1 cellular context compared by ENCODE assay signal in the genomic region with DNA sequence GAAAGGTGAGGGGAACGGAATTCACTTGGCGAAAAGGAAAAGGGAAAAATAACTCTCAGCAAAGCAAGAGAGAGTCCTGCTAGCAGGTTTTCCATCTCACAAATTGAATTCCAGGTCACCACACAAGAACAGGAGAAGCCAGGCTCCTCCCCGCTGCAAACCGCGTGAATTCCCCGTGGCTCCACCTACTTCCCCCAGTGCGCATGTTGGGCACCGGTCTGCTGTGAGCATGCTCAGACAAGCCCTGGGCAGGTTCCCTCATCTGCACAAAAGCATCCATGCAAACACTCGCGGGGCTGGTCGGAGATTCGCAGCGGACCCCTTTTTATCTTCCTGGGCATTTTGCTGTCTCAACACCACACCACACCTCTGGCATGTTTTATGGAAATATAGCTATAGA.
TF ChIP-seq lines count a peak whose summit lies in the region.

No MANE protein-coding gene starts in this region.

TF ChIP-seq in HepG2, 621 proteins besides CTCF, POLR2A, EP300 and RAD21:
- TF ChIP-seq FOXO1 (CRISPR knock-in tag; IDR thresholded peaks at IDR 0.05): no peak
- no peak for TF ChIP-seq CREM (IDR thresholded peaks at IDR 0.05)
- TF ChIP-seq CREM (CRISPR knock-in tag; IDR thresholded peaks at IDR 0.05): no peak
- TF ChIP-seq ZSCAN31 (CRISPR knock-in tag; IDR thresholded peaks at IDR 0.05; ENCODE audit: low read depth): no peak
- TF ChIP-seq, protein P1, sequence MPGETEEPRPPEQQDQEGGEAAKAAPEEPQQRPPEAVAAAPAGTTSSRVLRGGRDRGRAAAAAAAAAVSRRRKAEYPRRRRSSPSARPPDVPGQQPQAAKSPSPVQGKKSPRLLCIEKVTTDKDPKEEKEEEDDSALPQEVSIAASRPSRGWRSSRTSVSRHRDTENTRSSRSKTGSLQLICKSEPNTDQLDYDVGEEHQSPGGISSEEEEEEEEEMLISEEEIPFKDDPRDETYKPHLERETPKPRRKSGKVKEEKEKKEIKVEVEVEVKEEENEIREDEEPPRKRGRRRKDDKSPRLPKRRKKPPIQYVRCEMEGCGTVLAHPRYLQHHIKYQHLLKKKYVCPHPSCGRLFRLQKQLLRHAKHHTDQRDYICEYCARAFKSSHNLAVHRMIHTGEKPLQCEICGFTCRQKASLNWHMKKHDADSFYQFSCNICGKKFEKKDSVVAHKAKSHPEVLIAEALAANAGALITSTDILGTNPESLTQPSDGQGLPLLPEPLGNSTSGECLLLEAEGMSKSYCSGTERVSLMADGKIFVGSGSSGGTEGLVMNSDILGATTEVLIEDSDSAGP (CRISPR knock-in tag; IDR thresholded peaks at IDR 0.05; ENCODE audit: borderline replicate concordance): no peak
- no peak for TF ChIP-seq MBNL3 (CRISPR knock-in tag; conservative IDR thresholded peaks at IDR 0.05)
- TF ChIP-seq GTF3A (CRISPR knock-in tag; conservative IDR thresholded peaks at IDR 0.05): no peak
- no peak for TF ChIP-seq ZNF589 (CRISPR knock-in tag; conservative IDR thresholded peaks at IDR 0.05)
- no peak for TF ChIP-seq ZNF317 (CRISPR knock-in tag; IDR thresholded peaks at IDR 0.05)
- no peak for TF ChIP-seq IRF2 (CRISPR knock-in tag; IDR thresholded peaks at IDR 0.05)
- TF ChIP-seq, protein P2, sequence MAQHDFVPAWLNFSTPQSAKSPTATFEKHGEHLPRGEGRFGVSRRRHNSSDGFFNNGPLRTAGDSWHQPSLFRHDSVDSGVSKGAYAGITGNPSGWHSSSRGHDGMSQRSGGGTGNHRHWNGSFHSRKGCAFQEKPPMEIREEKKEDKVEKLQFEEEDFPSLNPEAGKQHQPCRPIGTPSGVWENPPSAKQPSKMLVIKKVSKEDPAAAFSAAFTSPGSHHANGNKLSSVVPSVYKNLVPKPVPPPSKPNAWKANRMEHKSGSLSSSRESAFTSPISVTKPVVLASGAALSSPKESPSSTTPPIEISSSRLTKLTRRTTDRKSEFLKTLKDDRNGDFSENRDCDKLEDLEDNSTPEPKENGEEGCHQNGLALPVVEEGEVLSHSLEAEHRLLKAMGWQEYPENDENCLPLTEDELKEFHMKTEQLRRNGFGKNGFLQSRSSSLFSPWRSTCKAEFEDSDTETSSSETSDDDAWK (CRISPR knock-in tag; IDR thresholded peaks at IDR 0.05): no peak
- TF ChIP-seq SETDB1 (CRISPR knock-in tag; IDR thresholded peaks at IDR 0.05; ENCODE audit: borderline replicate concordance): no peak
- no peak for TF ChIP-seq ZNF567 (CRISPR knock-in tag; IDR thresholded peaks at IDR 0.05; ENCODE audit: borderline replicate concordance)
- TF ChIP-seq, protein P3, sequence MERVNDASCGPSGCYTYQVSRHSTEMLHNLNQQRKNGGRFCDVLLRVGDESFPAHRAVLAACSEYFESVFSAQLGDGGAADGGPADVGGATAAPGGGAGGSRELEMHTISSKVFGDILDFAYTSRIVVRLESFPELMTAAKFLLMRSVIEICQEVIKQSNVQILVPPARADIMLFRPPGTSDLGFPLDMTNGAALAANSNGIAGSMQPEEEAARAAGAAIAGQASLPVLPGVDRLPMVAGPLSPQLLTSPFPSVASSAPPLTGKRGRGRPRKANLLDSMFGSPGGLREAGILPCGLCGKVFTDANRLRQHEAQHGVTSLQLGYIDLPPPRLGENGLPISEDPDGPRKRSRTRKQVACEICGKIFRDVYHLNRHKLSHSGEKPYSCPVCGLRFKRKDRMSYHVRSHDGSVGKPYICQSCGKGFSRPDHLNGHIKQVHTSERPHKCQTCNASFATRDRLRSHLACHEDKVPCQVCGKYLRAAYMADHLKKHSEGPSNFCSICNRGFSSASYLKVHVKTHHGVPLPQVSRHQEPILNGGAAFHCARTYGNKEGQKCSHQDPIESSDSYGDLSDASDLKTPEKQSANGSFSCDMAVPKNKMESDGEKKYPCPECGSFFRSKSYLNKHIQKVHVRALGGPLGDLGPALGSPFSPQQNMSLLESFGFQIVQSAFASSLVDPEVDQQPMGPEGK (CRISPR knock-in tag; IDR thresholded peaks at IDR 0.05): no peak
- TF ChIP-seq NAIF1 (CRISPR knock-in tag; IDR thresholded peaks at IDR 0.05; ENCODE audit: borderline replicate concordance): no peak
- TF ChIP-seq, protein P4, sequence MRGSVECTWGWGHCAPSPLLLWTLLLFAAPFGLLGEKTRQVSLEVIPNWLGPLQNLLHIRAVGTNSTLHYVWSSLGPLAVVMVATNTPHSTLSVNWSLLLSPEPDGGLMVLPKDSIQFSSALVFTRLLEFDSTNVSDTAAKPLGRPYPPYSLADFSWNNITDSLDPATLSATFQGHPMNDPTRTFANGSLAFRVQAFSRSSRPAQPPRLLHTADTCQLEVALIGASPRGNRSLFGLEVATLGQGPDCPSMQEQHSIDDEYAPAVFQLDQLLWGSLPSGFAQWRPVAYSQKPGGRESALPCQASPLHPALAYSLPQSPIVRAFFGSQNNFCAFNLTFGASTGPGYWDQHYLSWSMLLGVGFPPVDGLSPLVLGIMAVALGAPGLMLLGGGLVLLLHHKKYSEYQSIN (CRISPR knock-in tag; IDR thresholded peaks at IDR 0.05; ENCODE audit: borderline replicate concordance): no peak
- TF ChIP-seq KDM5B (CRISPR knock-in tag; IDR thresholded peaks at IDR 0.05; ENCODE audit: borderline replicate concordance): no peak
- TF ChIP-seq SIN3B (IDR thresholded peaks at IDR 0.05; ENCODE audit: low read length): no peak
- TF ChIP-seq, protein P5, sequence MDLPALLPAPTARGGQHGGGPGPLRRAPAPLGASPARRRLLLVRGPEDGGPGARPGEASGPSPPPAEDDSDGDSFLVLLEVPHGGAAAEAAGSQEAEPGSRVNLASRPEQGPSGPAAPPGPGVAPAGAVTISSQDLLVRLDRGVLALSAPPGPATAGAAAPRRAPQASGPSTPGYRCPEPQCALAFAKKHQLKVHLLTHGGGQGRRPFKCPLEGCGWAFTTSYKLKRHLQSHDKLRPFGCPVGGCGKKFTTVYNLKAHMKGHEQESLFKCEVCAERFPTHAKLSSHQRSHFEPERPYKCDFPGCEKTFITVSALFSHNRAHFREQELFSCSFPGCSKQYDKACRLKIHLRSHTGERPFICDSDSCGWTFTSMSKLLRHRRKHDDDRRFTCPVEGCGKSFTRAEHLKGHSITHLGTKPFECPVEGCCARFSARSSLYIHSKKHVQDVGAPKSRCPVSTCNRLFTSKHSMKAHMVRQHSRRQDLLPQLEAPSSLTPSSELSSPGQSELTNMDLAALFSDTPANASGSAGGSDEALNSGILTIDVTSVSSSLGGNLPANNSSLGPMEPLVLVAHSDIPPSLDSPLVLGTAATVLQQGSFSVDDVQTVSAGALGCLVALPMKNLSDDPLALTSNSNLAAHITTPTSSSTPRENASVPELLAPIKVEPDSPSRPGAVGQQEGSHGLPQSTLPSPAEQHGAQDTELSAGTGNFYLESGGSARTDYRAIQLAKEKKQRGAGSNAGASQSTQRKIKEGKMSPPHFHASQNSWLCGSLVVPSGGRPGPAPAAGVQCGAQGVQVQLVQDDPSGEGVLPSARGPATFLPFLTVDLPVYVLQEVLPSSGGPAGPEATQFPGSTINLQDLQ (CRISPR knock-in tag; IDR thresholded peaks at IDR 0.05): no peak
- no peak for TF ChIP-seq NPAS2 (CRISPR knock-in tag; IDR thresholded peaks at IDR 0.05; ENCODE audit: borderline replicate concordance)
- TF ChIP-seq, protein P6, sequence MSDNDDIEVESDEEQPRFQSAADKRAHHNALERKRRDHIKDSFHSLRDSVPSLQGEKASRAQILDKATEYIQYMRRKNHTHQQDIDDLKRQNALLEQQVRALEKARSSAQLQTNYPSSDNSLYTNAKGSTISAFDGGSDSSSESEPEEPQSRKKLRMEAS (IDR thresholded peaks at IDR 0.05): no peak
